In genomic region chr9:116152941-116153764, GRCh38 we compare ENCODE assay signal across 12 cellular contexts. TPM values are rescaled to one million over a fixed set of nuclear protein-coding genes. Genes with fewer than 3 reads are reported as not detected.
DNase-seq lines count a peak whose midpoint lies in the region; TF ChIP-seq lines count a peak whose summit lies in the region.
"Had no signal": no experiment of that assay in that cellular context is flagged by ENCODE, and none has a peak within 500 bp of the region (broad histone marks: within the 10 kb centered on the region; RNA-seq: fewer than 3 reads in every experiment).

No MANE protein-coding gene starts in this region.

- peaks cover 38% of the 10 kb centered on the region for H3K4me1 Mint-ChIP-seq in endodermal cell

- no peaks in the 10 kb centered on the region for H3K36me3 ChIP-seq in ACC112 (ENCODE audit: insufficient read depth, low read length)
- H3K36me3 ChIP-seq in HUES64 (ENCODE audit: insufficient read depth, low read length), result no peaks in the 10 kb centered on the region
- H3K36me3 ChIP-seq in endodermal cell (ENCODE audit: control insufficient read depth, insufficient read depth, low read length), result no peaks in the 10 kb centered on the region
- H3K36me3 ChIP-seq in muscle layer of duodenum (ENCODE audit: control insufficient read depth in 1 of 2, insufficient read depth in 2 of 2, low read length in 2 of 2), result peaks cover 0 to 11% of the 10 kb centered on the region in 2 donors
- H3K36me3 ChIP-seq: colonic mucosa, spleen had no signal

- H3K4me1 ChIP-seq in ACC112 (ENCODE audit: control insufficient read depth, insufficient read depth, low read length, unreplicated experiment), result peaks cover 23% of the 10 kb centered on the region
- H3K4me1 ChIP-seq in HUES64 (ENCODE audit: insufficient read depth, low read length), result peaks cover 28% of the 10 kb centered on the region
- H3K4me1 ChIP-seq in endodermal cell (ENCODE audit: control insufficient read depth, insufficient read depth, low read length), result peaks cover 3% of the 10 kb centered on the region
- peaks cover 0 to 4% of the 10 kb centered on the region in 2 donors for H3K4me1 ChIP-seq in muscle layer of duodenum (ENCODE audit: control insufficient read depth in 1 of 2, insufficient read depth in 2 of 2, low read length in 2 of 2)
- H3K4me1 ChIP-seq: colonic mucosa had no signal

- 0 out of 2 replicates have a peak overlapping the region, but pooled peaks have one; percentile 11 for H3K9ac ChIP-seq in HUES64 (ENCODE audit: low read depth, low read length)
- no peak overlapping the region for H3K9ac ChIP-seq in endodermal cell (ENCODE audit: extremely low read depth, low read length, poor library complexity, severe bottlenecking)

- H3K9me3 Mint-ChIP-seq in endodermal cell, result no peaks in the 10 kb centered on the region

- 10% methylated on average over 7 of the region's 9 CpGs for WGBS in HUES64
- WGBS in endodermal cell (ENCODE audit: insufficient coverage in 1 of 2, insufficient read length in 1 of 2), 2 experiments, result 14 to 18% methylated on average over 6 to 9 of the region's 9 CpGs

- H3K27ac Mint-ChIP-seq in endodermal cell, result no peak overlapping the region

- no peak for TF ChIP-seq CTCF in endodermal cell (conservative IDR thresholded peaks at IDR 0.05)
- no peak for TF ChIP-seq CTCF in GM13976 (IDR thresholded peaks at IDR 0.05; ENCODE audit: borderline replicate concordance, control extremely low read depth, extremely low read depth, insufficient read depth, missing control alignments)

- DNase-seq in endodermal cell, result peak; percentile 74
- no peak for DNase-seq in 8988T
- no peak for DNase-seq in GM13976 (ENCODE audit: low spot score)
- DNase-seq in NCI-H510A (lab: John Stamatoyannopoulos, UW), result no peak
- no peak for DNase-seq in posterior vena cava (ENCODE audit: low spot score)
- DNase-seq: colonic mucosa, DND-41, NCI-H1048, spleen had no signal

- peaks cover 27% of the 10 kb centered on the region for H3K79me2 ChIP-seq in ACC112 (ENCODE audit: control insufficient read depth, insufficient read depth, low read length, unreplicated experiment)

- intact Hi-C loops in posterior vena cava (cut with DNase I), result loop anchor here (5.0 to 10.0 kb wide), 4 partner anchors 322 to 558 kb away; no protein-coding TSS in a partner anchor

- H3K9me3 ChIP-seq in HUES64 (ENCODE audit: insufficient read depth, low read depth, low read length), result no peaks in the 10 kb centered on the region
- H3K9me3 ChIP-seq in endodermal cell (ENCODE audit: control insufficient read depth, low read length), result no peaks in the 10 kb centered on the region
- no peaks in the 10 kb centered on the region for H3K9me3 ChIP-seq in muscle layer of duodenum (ENCODE audit: control insufficient read depth in 1 of 2, low read length in 2 of 2)
- H3K9me3 ChIP-seq: colonic mucosa, spleen had no signal

- H3K4me3 ChIP-seq in ACC112 (ENCODE audit: low read depth, low read length), result peak overlapping the region; percentile 83
- H3K4me3 ChIP-seq in HUES64 (ENCODE audit: low read length), result peak overlapping the region; percentile 59
- peak overlapping the region; percentile 68 for H3K4me3 ChIP-seq in endodermal cell (ENCODE audit: low read length)
- peak overlapping the region; percentile 42 to 49 for H3K4me3 ChIP-seq in muscle layer of duodenum (ENCODE audit: low read depth in 1 of 2, low read length in 2 of 2)

- H3K27me3 ChIP-seq in ACC112 (ENCODE audit: insufficient read depth, low read length), result no peaks in the 10 kb centered on the region
- H3K27me3 ChIP-seq in HUES64 (ENCODE audit: insufficient read depth, low read length), result peaks cover 41% of the 10 kb centered on the region
- peaks cover 62% of the 10 kb centered on the region for H3K27me3 ChIP-seq in endodermal cell (ENCODE audit: control insufficient read depth, insufficient read depth, low read length, poor library complexity, severe bottlenecking)
- H3K27me3 ChIP-seq in muscle layer of duodenum (ENCODE audit: low read depth, low read length), result peaks cover 17% of the 10 kb centered on the region

- H3K36me3 Mint-ChIP-seq in endodermal cell (ENCODE audit: low read depth), result no peaks in the 10 kb centered on the region

- in situ Hi-C loops in GM13976 (cut with MboI; ENCODE audit: low sequenced_read_pairs, unreplicated experiment), result loop anchor here (10.0 to 25.0 kb wide), 2 partner anchors 422 to 509 kb away; no protein-coding TSS in a partner anchor

- no peak overlapping the region for H2AFZ ChIP-seq in ACC112 (ENCODE audit: low read length, unreplicated experiment)

- H3K4me3 Mint-ChIP-seq in endodermal cell, result peak overlapping the region; percentile 61

- peak overlapping the region; percentile 94 for H3K27ac ChIP-seq in ACC112 (ENCODE audit: low read depth, low read length)
- no peak overlapping the region for H3K27ac ChIP-seq in HUES64 (ENCODE audit: low read depth, low read length)
- H3K27ac ChIP-seq in endodermal cell (ENCODE audit: low read depth, low read length), result no peak overlapping the region
- peak overlapping the region; percentile 73 for H3K27ac ChIP-seq in muscle layer of duodenum (ENCODE audit: low read length)
- H3K27ac ChIP-seq: colonic mucosa, spleen had no signal

- H3K27me3 Mint-ChIP-seq in endodermal cell (ENCODE audit: insufficient read depth), result peaks cover 73% of the 10 kb centered on the region

RNA-seq across cellular contexts. Expression of gene PAPPA, which starts 0.4 kb away (rescaled TPM):
- polyA plus RNA-seq in HUES64 (2013, experiment 1 of 2), result 1.4 TPM
- polyA plus RNA-seq in HUES64 (2013, experiment 2 of 2), result 2.2 TPM
- total RNA-seq in endodermal cell (under 1 TPM; 0.09 TPM), posterior vena cava (10 to 100 TPM in 1 of 2 donors, 1 to 10 TPM in 1; 9.9 to 15.3 TPM)
- polyA plus RNA-seq in endodermal cell (2013, experiment 1 of 2), result 4.1 TPM
- polyA plus RNA-seq in endodermal cell (2013, experiment 2 of 2), result 4.0 TPM

Comparison
In these comparisons a context has a peak if more than half of its experiments do, and no peak if none do; other contexts are left out.
1. H3K27ac ChIP-seq: peak in ACC112 (single experiment) and muscle layer of duodenum (single experiment); none in HUES64 (single experiment) and endodermal cell (single experiment).
2. RNA of gene PAPPA, which starts 0.4 kb away (total RNA-seq): 9.9 to 15.3 TPM in posterior vena cava; 0.09 TPM in endodermal cell; every median in the first group is over 4 times any median in the second.
3. Peak in every context shown above with its lines, with median percentiles within 50 percentile points of each other: H3K4me3 ChIP-seq.